Comparison of ENCODE assay signal across 24 cellular contexts in the genomic region with DNA sequence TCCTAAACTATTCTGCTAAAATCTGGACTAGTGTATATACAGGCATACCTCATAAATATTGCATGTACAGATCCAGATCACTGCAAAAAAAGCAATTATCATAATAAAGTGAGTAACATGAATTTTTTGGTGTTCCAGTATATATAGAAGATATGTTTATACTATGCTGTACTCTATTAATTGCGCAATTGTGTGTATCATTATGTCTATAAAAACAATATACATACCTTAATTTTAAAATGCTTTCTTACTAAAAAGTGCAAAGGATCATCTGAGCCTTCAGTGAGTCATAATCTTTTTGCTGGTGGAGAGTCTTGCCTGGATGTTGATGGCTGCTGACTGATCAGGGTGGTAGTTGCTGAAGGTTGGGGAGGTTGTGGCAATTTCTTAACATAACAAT.
"Had no signal": no experiment of that assay in that cellular context is flagged by ENCODE, and none has a peak within 500 bp of the region (broad histone marks: within the 10 kb centered on the region; RNA-seq: fewer than 3 reads in every experiment).

No MANE protein-coding gene starts in this region.

- H3K36me3 Mint-ChIP-seq: immature natural killer cell, mesothelial cell of epicardium had no signal

- H3K27ac Mint-ChIP-seq: immature natural killer cell, mesothelial cell of epicardium had no signal

- H3K36me3 ChIP-seq: esophagus muscularis mucosa, gastroesophageal sphincter, heart left ventricle, left lung, lower lobe of right lung had no signal

- H3K27me3 ChIP-seq: esophagus muscularis mucosa, gastroesophageal sphincter, heart left ventricle, hepatocyte, left lung had no signal

- DNase-seq: dermis blood vessel endothelial cell; dorsolateral prefrontal cortex; effector CD4-positive, alpha-beta T cell; effector memory CD4-positive, alpha-beta T cell; foreskin keratinocyte; heart left ventricle; hypothalamus; immature natural killer cell; left cardiac atrium; left lung; left ventricle myocardium superior; lower lobe of right lung; mesenchymal stem cell; mucosa of descending colon had no signal

- H3K4me3 ChIP-seq: coronary artery, dorsolateral prefrontal cortex, esophagus muscularis mucosa, gastroesophageal sphincter, heart left ventricle, hepatocyte, left lung, lower lobe of right lung, mucosa of descending colon had no signal

- H3K79me2 ChIP-seq: hepatocyte had no signal

- H3K9me3 Mint-ChIP-seq: immature natural killer cell, mesothelial cell of epicardium had no signal

- H3K4me1 Mint-ChIP-seq: immature natural killer cell had no signal

- H3K4me3 Mint-ChIP-seq: immature natural killer cell, mesothelial cell of epicardium had no signal

- H3K27ac ChIP-seq: coronary artery, dorsolateral prefrontal cortex, esophagus muscularis mucosa, foreskin keratinocyte, gastroesophageal sphincter, heart left ventricle, hepatocyte, left lung, lower lobe of right lung had no signal

- H3K4me2 ChIP-seq: hepatocyte had no signal

- FAIRE-seq: colon, endothelial cell of umbilical vein, frontal cortex, islet of Langerhans, keratinocyte had no signal

- H3K9me3 ChIP-seq: esophagus muscularis mucosa, gastroesophageal sphincter, heart left ventricle, left lung, lower lobe of right lung, mucosa of descending colon had no signal

- H3K4me1 ChIP-seq: esophagus muscularis mucosa, foreskin keratinocyte, gastroesophageal sphincter, heart left ventricle, left lung, lower lobe of right lung had no signal

- H2AFZ ChIP-seq: hepatocyte had no signal
